ENCODE assay signal across 32 cellular contexts in genomic region chr17:79669861-79670260, GRCh38. TPM values are rescaled to one million over a fixed set of nuclear protein-coding genes. Genes with fewer than 3 reads are reported as not detected.
"Had no signal": no experiment of that assay in that cellular context is flagged by ENCODE, and none has a peak within 500 bp of the region (broad histone marks: within the 10 kb centered on the region; RNA-seq: fewer than 3 reads in every experiment).

No MANE protein-coding gene starts in this region.

- H3K4me3 ChIP-seq: adrenal gland, body of pancreas, colonic mucosa, esophagus squamous epithelium, gastroesophageal sphincter, heart left ventricle had no signal

- ATAC-seq: activated CD4-positive, alpha-beta T cell treated with anti-CD3 and anti-CD28 coated beads for 36 hours; activated naive CD8-positive, alpha-beta T cell treated with anti-CD3 and anti-CD28 coated beads, Interleukin-2, amount 50 U/mL, for 24 hours; activated T-cell treated with anti-CD3 and anti-CD28 coated beads, Interleukin-2, amount 50 U/mL, for 72 hours; body of pancreas; gastroesophageal sphincter; heart left ventricle had no signal

- FAIRE-seq: endometrium, endothelial cell of umbilical vein had no signal

- H3K9me3 ChIP-seq: colonic mucosa had no signal

- H3K36me3 ChIP-seq: adrenal gland, colonic mucosa, esophagus squamous epithelium, gastroesophageal sphincter, heart left ventricle had no signal

- H3K27me3 ChIP-seq: body of pancreas, colonic mucosa had no signal

- H3K4me1 ChIP-seq: colonic mucosa had no signal

- DNase-seq: activated CD4-positive, alpha-beta memory T cell treated with anti-CD3 and anti-CD28 coated beads, Interleukin-2, amount 10 ng/mL, durations not matched to agents 7 days and 5 days; activated CD4-positive, alpha-beta T cell treated with anti-CD3 and anti-CD28 coated beads for 36 hours; activated CD4-positive, alpha-beta T cell treated with anti-CD3 and anti-CD28 coated beads, Interleukin-2, amount 10 ng/mL, durations not matched to agents 24 days and 14 days; activated CD4-positive, CD25-positive, alpha-beta regulatory T cell; activated CD4-positive, CD25-positive, alpha-beta regulatory T cell treated with anti-CD3 and anti-CD28 coated beads, Interleukin-2, amount 50 U/mL, for 72 hours; activated CD8-positive, alpha-beta memory T cell treated with anti-CD3 and anti-CD28 coated beads, Interleukin-2, amount 50 U/mL, for 48 hours; activated gamma-delta T cell treated with Interleukin-2 at 50 U/mL for 16 hours; activated naive CD4-positive, alpha-beta T cell treated with anti-CD3 and anti-CD28 coated beads, Interleukin-2, amount 50 U/mL, for 16 hours; activated naive CD4-positive, alpha-beta T cell treated with Interleukin-2 at 50 U/mL for 16 hours; activated naive CD8-positive, alpha-beta T cell treated with anti-CD3 and anti-CD28 coated beads for 36 hours; activated naive CD8-positive, alpha-beta T cell treated with anti-CD3 and anti-CD28 coated beads, Interleukin-2, amount 50 U/mL, for 24 hours; activated T-cell treated with anti-CD3 and anti-CD28 coated beads for 4 hours; activated T-cell treated with anti-CD3 and anti-CD28 coated beads, Interleukin-2, amount 50 U/mL, for 24 hours; activated T-cell treated with anti-CD3 and anti-CD28 coated beads, Interleukin-2, amount 50 U/mL, for 72 hours; adrenal gland; amygdala; body of pancreas; caudate nucleus; colonic mucosa; effector CD8-positive, alpha-beta T cell; esophagus squamous epithelium; foreskin melanocyte; heart left ventricle; T-helper 2 cell had no signal

- H3K27ac ChIP-seq: adrenal gland, body of pancreas, colonic mucosa, epithelial cell of prostate, esophagus squamous epithelium, gastroesophageal sphincter had no signal

RNA-seq across cellular contexts. Expression of gene RBFOX3, which starts 59.0 kb away (rescaled TPM):
- total RNA-seq: activated CD4-positive, alpha-beta memory T cell treated with anti-CD3 and anti-CD28 coated beads, Interleukin-2, amount 10 ng/mL, durations not matched to agents 7 days and 5 days; activated CD4-positive, alpha-beta T cell treated with anti-CD3 and anti-CD28 coated beads, Interleukin-2, amount 10 ng/mL, durations not matched to agents 24 days and 14 days; activated naive CD8-positive, alpha-beta T cell treated with anti-CD3 and anti-CD28 coated beads for 36 hours; dermis microvascular lymphatic vessel endothelial cell; endothelial cell of umbilical vein; fibroblast of lung; fibroblast of villous mesenchyme; heart left ventricle; T-helper 1 cell treated with Interleukin-12 subunit alpha and Interleukin-12 subunit beta and Interleukin-4 antibody, amounts not matched to agents 30 ng/mL and 1 ng/mL, for 36 hours had no signal
- polyA plus RNA-seq: endothelial cell of umbilical vein, fibroblast of lung, heart left ventricle had no signal
